Comparison of ENCODE assay signal across 1 cellular context in the genomic region with DNA sequence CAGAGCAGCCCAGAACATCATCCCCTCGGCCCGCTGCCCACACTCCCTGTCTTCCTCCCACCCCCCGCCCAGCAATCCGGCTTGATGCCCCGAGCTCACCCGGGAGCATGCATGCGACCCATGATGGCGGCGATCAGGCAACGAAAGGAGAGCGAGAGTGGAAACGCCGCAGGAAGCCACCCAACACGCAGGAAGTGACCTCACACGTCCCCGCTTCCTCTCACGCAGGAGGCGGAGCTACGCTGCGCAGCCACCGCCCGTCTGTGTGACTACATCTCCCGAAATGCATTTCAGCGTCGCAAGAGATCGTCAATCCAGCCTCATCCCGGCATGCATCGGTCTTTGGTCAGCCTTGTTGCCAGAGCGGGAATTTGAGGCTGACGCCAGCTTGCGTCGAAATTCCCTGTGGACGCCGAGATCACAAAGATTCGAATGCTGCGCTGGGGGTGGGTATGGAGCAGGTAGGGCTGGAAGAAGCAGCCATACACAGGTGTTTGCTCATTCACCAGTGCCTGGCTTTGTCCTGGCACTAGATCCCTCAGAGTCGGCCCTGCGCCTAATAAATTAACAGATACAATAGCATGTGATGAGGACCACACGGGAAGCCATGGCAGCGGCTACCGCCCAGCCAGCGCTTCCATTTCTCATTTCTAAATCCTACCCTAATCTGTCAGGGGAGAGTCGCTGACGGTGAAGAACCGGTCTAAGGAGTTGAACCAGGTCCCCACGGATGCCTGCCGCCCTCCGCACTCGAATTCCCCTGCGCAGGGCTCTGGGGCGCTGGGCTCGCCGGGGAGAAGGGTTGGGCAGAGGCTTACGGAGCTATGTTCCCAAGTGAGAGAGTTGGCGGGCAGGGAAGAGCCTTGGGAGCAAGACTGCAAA.
TF ChIP-seq lines count a peak whose summit lies in the region.

Gene RPS13, minus strand, starts transcription at position 148 of the 882 bp plus-strand sequence. Its CDS starts 26 bp downstream, at position 122.

TF ChIP-seq in K562, 482 proteins besides CTCF, POLR2A, EP300 and RAD21 (continued from another document and continues in another):
- TF ChIP-seq, protein P1, sequence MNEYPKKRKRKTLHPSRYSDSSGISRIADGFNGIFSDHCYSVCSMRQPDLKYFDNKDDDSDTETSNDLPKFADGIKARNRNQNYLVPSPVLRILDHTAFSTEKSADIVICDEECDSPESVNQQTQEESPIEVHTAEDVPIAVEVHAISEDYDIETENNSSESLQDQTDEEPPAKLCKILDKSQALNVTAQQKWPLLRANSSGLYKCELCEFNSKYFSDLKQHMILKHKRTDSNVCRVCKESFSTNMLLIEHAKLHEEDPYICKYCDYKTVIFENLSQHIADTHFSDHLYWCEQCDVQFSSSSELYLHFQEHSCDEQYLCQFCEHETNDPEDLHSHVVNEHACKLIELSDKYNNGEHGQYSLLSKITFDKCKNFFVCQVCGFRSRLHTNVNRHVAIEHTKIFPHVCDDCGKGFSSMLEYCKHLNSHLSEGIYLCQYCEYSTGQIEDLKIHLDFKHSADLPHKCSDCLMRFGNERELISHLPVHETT (CRISPR knock-in tag; conservative IDR thresholded peaks at IDR 0.05 in 1 of 2, IDR thresholded peaks at IDR 0.05 in 1 of 2): peak in 1 of 2 experiments; percentile 80; a peak in 2 of 4 replicates
- TF ChIP-seq SIN3A (IDR thresholded peaks at IDR 0.05; ENCODE audit: borderline replicate concordance in 2 of 2, control insufficient read depth in 1 of 2, low read depth in 2 of 2, low read length in 2 of 2) (peak; percentile 33 to 92; a peak in 2 of 4 replicates), PYGO2 (tag; IDR thresholded peaks at IDR 0.05) (no peak), ZNF449 (CRISPR knock-in tag; IDR thresholded peaks at IDR 0.05) (no peak), ZNF436 (CRISPR knock-in tag; IDR thresholded peaks at IDR 0.05) (no peak), SMC3 (conservative IDR thresholded peaks at IDR 0.05; ENCODE audit: insufficient read depth, low read depth, low read length) (no peak), KDM4B (IDR thresholded peaks at IDR 0.05; ENCODE audit: borderline replicate concordance in 2 of 2, low read depth in 1 of 2) (peak in 1 of 2 experiments; percentile 66; a peak in 1 of 4 replicates), FOXA3 (CRISPR knock-in tag; conservative IDR thresholded peaks at IDR 0.05 in 1 of 2, IDR thresholded peaks at IDR 0.05 in 1 of 2) (0 out of 4 replicates have a peak, but pooled peaks of 1 of the 2 experiments have one; percentile 29), FOSL1 (tag; conservative IDR thresholded peaks at IDR 0.05) (peak; percentile 33; the same call in 1 of the 2 replicates), TFAM (CRISPR knock-in tag; conservative IDR thresholded peaks at IDR 0.05) (no peak), DMBX1 (CRISPR knock-in tag; IDR thresholded peaks at IDR 0.05; ENCODE audit: borderline replicate concordance) (0 out of 2 replicates have a peak, but pooled peaks have one; percentile 11), ZNF146 (CRISPR knock-in tag; IDR thresholded peaks at IDR 0.05; ENCODE audit: unreplicated experiment) (no peak), JUN (IDR thresholded peaks at IDR 0.05; ENCODE audit: borderline replicate concordance, low read depth, low read length) (peak; percentile 79; the same call in 1 of the 2 replicates), JUN (CRISPR knock-in tag; IDR thresholded peaks at IDR 0.05; ENCODE audit: borderline replicate concordance) (peak; percentile 97), KLF13 (tag; IDR thresholded peaks at IDR 0.05; ENCODE audit: borderline replicate concordance, low read depth) (0 out of 2 replicates have a peak, but pooled peaks have one; percentile 24), ZC3H11A (IDR thresholded peaks at IDR 0.05; ENCODE audit: low read depth, low read length) (no peak), MCM7 (IDR thresholded peaks at IDR 0.05) (no peak), ZNF143 (CRISPR knock-in tag; IDR thresholded peaks at IDR 0.05) (peak; percentile 97), GATA2 (CRISPR knock-in tag; IDR thresholded peaks at IDR 0.05) (peak; percentile 79), POLR2H (tag; IDR thresholded peaks at IDR 0.05; ENCODE audit: low read depth) (peak; percentile 96), TEAD4 (IDR thresholded peaks at IDR 0.05; ENCODE audit: low read length) (peak; percentile 63), TEAD4 (CRISPR knock-in tag; IDR thresholded peaks at IDR 0.05; ENCODE audit: borderline replicate concordance) (no peak), TAF9B (IDR thresholded peaks at IDR 0.05; ENCODE audit: partially characterized antibody) (peak; percentile 91), BRCA1 (IDR thresholded peaks at IDR 0.05) (no peak), BRCA1 (CRISPR knock-in tag; IDR thresholded peaks at IDR 0.05) (no peak), BRD4 (IDR thresholded peaks at IDR 0.05) (no peak), GTF2A2 (tag; IDR thresholded peaks at IDR 0.05) (no peak), HDAC1 (IDR thresholded peaks at IDR 0.05) (peak in 1 of 2 experiments; percentile 94; a peak in 2 of 4 replicates), MEIS2 (IDR thresholded peaks at IDR 0.05; ENCODE audit: partially characterized antibody) (peak; percentile 64), CEBPB (tag; IDR thresholded peaks at IDR 0.05) (no peak), E4F1 (CRISPR knock-in tag; IDR thresholded peaks at IDR 0.05; ENCODE audit: borderline replicate concordance) (peak; percentile 93), TCF3 (CRISPR knock-in tag; IDR thresholded peaks at IDR 0.05) (0 out of 2 replicates have a peak, but pooled peaks have one; percentile 13), CBX1 (IDR thresholded peaks at IDR 0.05; ENCODE audit: low read depth) (peak; percentile 48; the same call in 1 of the 2 replicates), ZNF12 (CRISPR knock-in tag; IDR thresholded peaks at IDR 0.05) (0 out of 2 replicates have a peak, but pooled peaks have one; percentile 29), HMGN3 (IDR thresholded peaks at IDR 0.05; ENCODE audit: borderline replicate concordance, extremely low read depth, insufficient read length, low read depth, low read length) (peak; percentile 51), SREBF1 (IDR thresholded peaks at IDR 0.05; ENCODE audit: borderline replicate concordance, low read depth, low read length) (0 out of 2 replicates have a peak, but pooled peaks have one; percentile 64), ZNF445 (CRISPR knock-in tag; IDR thresholded peaks at IDR 0.05; ENCODE audit: low read depth) (no peak), SRSF7 (optimal IDR thresholded peaks at IDR 0.05; ENCODE audit: low read depth, low read length) (no peak), L3MBTL2 (IDR thresholded peaks at IDR 0.05) (peak; percentile 99), ETV5 (CRISPR knock-in tag; IDR thresholded peaks at IDR 0.05; ENCODE audit: low read depth) (no peak; the same call in 1 of the 2 replicates)
- TF ChIP-seq, protein P2, sequence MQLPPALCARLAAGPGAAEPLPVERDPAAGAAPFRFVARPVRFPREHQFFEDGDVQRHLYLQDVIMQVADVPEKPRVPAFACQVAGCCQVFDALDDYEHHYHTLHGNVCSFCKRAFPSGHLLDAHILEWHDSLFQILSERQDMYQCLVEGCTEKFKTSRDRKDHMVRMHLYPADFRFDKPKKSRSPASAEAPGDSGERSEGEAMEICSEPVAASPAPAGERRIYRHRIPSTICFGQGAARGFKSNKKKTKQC (CRISPR knock-in tag; IDR thresholded peaks at IDR 0.05): 0 out of 2 replicates have a peak, but pooled peaks have one; percentile 6
- TF ChIP-seq, protein P3, sequence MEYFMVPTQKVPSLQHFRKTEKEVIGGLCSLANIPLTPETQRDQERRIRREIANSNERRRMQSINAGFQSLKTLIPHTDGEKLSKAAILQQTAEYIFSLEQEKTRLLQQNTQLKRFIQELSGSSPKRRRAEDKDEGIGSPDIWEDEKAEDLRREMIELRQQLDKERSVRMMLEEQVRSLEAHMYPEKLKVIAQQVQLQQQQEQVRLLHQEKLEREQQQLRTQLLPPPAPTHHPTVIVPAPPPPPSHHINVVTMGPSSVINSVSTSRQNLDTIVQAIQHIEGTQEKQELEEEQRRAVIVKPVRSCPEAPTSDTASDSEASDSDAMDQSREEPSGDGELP (CRISPR knock-in tag; IDR thresholded peaks at IDR 0.05; ENCODE audit: borderline replicate concordance): peak; percentile 85
- TF ChIP-seq, protein P4, sequence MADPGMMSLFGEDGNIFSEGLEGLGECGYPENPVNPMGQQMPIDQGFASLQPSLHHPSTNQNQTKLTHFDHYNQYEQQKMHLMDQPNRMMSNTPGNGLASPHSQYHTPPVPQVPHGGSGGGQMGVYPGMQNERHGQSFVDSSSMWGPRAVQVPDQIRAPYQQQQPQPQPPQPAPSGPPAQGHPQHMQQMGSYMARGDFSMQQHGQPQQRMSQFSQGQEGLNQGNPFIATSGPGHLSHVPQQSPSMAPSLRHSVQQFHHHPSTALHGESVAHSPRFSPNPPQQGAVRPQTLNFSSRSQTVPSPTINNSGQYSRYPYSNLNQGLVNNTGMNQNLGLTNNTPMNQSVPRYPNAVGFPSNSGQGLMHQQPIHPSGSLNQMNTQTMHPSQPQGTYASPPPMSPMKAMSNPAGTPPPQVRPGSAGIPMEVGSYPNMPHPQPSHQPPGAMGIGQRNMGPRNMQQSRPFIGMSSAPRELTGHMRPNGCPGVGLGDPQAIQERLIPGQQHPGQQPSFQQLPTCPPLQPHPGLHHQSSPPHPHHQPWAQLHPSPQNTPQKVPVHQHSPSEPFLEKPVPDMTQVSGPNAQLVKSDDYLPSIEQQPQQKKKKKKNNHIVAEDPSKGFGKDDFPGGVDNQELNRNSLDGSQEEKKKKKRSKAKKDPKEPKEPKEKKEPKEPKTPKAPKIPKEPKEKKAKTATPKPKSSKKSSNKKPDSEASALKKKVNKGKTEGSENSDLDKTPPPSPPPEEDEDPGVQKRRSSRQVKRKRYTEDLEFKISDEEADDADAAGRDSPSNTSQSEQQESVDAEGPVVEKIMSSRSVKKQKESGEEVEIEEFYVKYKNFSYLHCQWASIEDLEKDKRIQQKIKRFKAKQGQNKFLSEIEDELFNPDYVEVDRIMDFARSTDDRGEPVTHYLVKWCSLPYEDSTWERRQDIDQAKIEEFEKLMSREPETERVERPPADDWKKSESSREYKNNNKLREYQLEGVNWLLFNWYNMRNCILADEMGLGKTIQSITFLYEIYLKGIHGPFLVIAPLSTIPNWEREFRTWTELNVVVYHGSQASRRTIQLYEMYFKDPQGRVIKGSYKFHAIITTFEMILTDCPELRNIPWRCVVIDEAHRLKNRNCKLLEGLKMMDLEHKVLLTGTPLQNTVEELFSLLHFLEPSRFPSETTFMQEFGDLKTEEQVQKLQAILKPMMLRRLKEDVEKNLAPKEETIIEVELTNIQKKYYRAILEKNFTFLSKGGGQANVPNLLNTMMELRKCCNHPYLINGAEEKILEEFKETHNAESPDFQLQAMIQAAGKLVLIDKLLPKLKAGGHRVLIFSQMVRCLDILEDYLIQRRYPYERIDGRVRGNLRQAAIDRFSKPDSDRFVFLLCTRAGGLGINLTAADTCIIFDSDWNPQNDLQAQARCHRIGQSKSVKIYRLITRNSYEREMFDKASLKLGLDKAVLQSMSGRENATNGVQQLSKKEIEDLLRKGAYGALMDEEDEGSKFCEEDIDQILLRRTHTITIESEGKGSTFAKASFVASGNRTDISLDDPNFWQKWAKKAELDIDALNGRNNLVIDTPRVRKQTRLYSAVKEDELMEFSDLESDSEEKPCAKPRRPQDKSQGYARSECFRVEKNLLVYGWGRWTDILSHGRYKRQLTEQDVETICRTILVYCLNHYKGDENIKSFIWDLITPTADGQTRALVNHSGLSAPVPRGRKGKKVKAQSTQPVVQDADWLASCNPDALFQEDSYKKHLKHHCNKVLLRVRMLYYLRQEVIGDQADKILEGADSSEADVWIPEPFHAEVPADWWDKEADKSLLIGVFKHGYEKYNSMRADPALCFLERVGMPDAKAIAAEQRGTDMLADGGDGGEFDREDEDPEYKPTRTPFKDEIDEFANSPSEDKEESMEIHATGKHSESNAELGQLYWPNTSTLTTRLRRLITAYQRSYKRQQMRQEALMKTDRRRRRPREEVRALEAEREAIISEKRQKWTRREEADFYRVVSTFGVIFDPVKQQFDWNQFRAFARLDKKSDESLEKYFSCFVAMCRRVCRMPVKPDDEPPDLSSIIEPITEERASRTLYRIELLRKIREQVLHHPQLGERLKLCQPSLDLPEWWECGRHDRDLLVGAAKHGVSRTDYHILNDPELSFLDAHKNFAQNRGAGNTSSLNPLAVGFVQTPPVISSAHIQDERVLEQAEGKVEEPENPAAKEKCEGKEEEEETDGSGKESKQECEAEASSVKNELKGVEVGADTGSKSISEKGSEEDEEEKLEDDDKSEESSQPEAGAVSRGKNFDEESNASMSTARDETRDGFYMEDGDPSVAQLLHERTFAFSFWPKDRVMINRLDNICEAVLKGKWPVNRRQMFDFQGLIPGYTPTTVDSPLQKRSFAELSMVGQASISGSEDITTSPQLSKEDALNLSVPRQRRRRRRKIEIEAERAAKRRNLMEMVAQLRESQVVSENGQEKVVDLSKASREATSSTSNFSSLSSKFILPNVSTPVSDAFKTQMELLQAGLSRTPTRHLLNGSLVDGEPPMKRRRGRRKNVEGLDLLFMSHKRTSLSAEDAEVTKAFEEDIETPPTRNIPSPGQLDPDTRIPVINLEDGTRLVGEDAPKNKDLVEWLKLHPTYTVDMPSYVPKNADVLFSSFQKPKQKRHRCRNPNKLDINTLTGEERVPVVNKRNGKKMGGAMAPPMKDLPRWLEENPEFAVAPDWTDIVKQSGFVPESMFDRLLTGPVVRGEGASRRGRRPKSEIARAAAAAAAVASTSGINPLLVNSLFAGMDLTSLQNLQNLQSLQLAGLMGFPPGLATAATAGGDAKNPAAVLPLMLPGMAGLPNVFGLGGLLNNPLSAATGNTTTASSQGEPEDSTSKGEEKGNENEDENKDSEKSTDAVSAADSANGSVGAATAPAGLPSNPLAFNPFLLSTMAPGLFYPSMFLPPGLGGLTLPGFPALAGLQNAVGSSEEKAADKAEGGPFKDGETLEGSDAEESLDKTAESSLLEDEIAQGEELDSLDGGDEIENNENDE (IDR thresholded peaks at IDR 0.05; ENCODE audit: low read depth, low read length): no peak
